1 cellular context compared by ENCODE assay signal in genomic region chr12:31962076-31962475, GRCh38.
TF ChIP-seq lines count a peak whose summit lies in the region.

No MANE protein-coding gene starts in this region.

TF ChIP-seq in WTC11, 78 proteins besides CTCF, POLR2A, EP300 and RAD21 (continued from another document):
- TF ChIP-seq ZNF425 (CRISPR knock-in tag; conservative IDR thresholded peaks at IDR 0.05): no peak
- TF ChIP-seq PREB (CRISPR knock-in tag; IDR thresholded peaks at IDR 0.05; ENCODE audit: borderline replicate concordance): no peak
- no peak for TF ChIP-seq ZNF219 (CRISPR knock-in tag; IDR thresholded peaks at IDR 0.05; ENCODE audit: borderline replicate concordance)
- TF ChIP-seq GTF2I (CRISPR knock-in tag; conservative IDR thresholded peaks at IDR 0.05): no peak
- no peak for TF ChIP-seq SMAD4 (CRISPR knock-in tag; IDR thresholded peaks at IDR 0.05)
- TF ChIP-seq KAT7 (CRISPR knock-in tag; IDR thresholded peaks at IDR 0.05; ENCODE audit: borderline replicate concordance): no peak
- no peak for TF ChIP-seq ZNF317 (CRISPR knock-in tag; IDR thresholded peaks at IDR 0.05; ENCODE audit: borderline replicate concordance, low read depth)
- TF ChIP-seq ZNF396 (CRISPR knock-in tag; IDR thresholded peaks at IDR 0.05; ENCODE audit: borderline replicate concordance): no peak
- no peak for TF ChIP-seq MAX (CRISPR knock-in tag; IDR thresholded peaks at IDR 0.05)
- no peak for TF ChIP-seq ESRRA (CRISPR knock-in tag; IDR thresholded peaks at IDR 0.05; ENCODE audit: borderline replicate concordance)
- TF ChIP-seq JAZF1 (CRISPR knock-in tag; IDR thresholded peaks at IDR 0.05): no peak
- no peak for TF ChIP-seq USF2 (CRISPR knock-in tag; IDR thresholded peaks at IDR 0.05)
- TF ChIP-seq ZNF281 (CRISPR knock-in tag; IDR thresholded peaks at IDR 0.05): no peak
- no peak for TF ChIP-seq ELF4 (CRISPR knock-in tag; IDR thresholded peaks at IDR 0.05; ENCODE audit: low read depth)
- TF ChIP-seq TEAD4 (CRISPR knock-in tag; IDR thresholded peaks at IDR 0.05): no peak
- no peak for TF ChIP-seq EMX1 (CRISPR knock-in tag; IDR thresholded peaks at IDR 0.05)
- no peak for TF ChIP-seq E2F1 (CRISPR knock-in tag; IDR thresholded peaks at IDR 0.05)
